8 cellular contexts compared by ENCODE assay signal in genomic region chr3:23762214-23763039, GRCh38. TPM values are rescaled to one million over a fixed set of nuclear protein-coding genes. Genes with fewer than 3 reads are reported as not detected.
DNase-seq lines count a peak whose midpoint lies in the region; ATAC-seq and TF ChIP-seq lines count a peak whose summit lies in the region.

No MANE protein-coding gene starts in this region.

- 53 to 61% methylated on average over 11 of the region's 11 CpGs for WGBS in testis, 2 donors

- H3K9ac ChIP-seq in duodenal mucosa (ENCODE audit: low read depth in 1 of 2, low read length in 2 of 2) = no peak overlapping the region

- no peak for TF ChIP-seq POLR2A in testis (IDR thresholded peaks at IDR 0.05)

- H3K4me3 ChIP-seq in ACC112 (ENCODE audit: low read depth, low read length) (peak overlapping the region; percentile 74), duodenal mucosa (ENCODE audit: low read depth in 1 of 2, low read length in 2 of 2) (peak overlapping the region; percentile 28 to 38), testis (peak overlapping the region in 1 of 2 donors; percentile 1)

- no peaks in the 10 kb centered on the region for H3K9me3 ChIP-seq in duodenal mucosa (ENCODE audit: control insufficient read depth in 1 of 2, low read length in 2 of 2)
- no peaks in the 10 kb centered on the region for H3K9me3 ChIP-seq in testis

- intact Hi-C loops in testis (cut with DNase I; ENCODE audit: low total_unique reads) = no loop called here

- H3K36me3 ChIP-seq in ACC112 (ENCODE audit: insufficient read depth, low read length) (no peaks in the 10 kb centered on the region), duodenal mucosa (ENCODE audit: control insufficient read depth in 1 of 2, insufficient read depth in 2 of 2, low read length in 2 of 2) (no peaks in the 10 kb centered on the region), testis (ENCODE audit: low read depth, missing control alignments) (no peaks in the 10 kb centered on the region)

- peaks cover 11% of the 10 kb centered on the region for H3K4me1 ChIP-seq in ACC112 (ENCODE audit: control insufficient read depth, insufficient read depth, low read length, unreplicated experiment)
- H3K4me1 ChIP-seq in duodenal mucosa (ENCODE audit: control insufficient read depth in 1 of 2, insufficient read depth in 2 of 2, low read length in 2 of 2) = peaks cover 0 to 6% of the 10 kb centered on the region in 2 donors
- H3K4me1 ChIP-seq in testis = peaks cover 2% of the 10 kb centered on the region

- H3K27ac ChIP-seq in ACC112 (ENCODE audit: low read depth, low read length) (no peak overlapping the region), duodenal mucosa (ENCODE audit: low read depth, low read length) (no peak overlapping the region), testis (peak overlapping the region; percentile 69 to 79)

- H2AFZ ChIP-seq in ACC112 (ENCODE audit: low read length, unreplicated experiment) = peak overlapping the region; percentile 95

- H3K79me2 ChIP-seq in ACC112 (ENCODE audit: control insufficient read depth, insufficient read depth, low read length, unreplicated experiment) = no peaks in the 10 kb centered on the region

- ATAC-seq in GM19035 (IDR thresholded peaks at IDR 0.05; ENCODE audit: unreplicated experiment) (peak; percentile 86), HG03095 (IDR thresholded peaks at IDR 0.05; ENCODE audit: unreplicated experiment) (peak; percentile 76)

- H3K27me3 ChIP-seq in ACC112 (ENCODE audit: insufficient read depth, low read length) (no peaks in the 10 kb centered on the region), duodenal mucosa (ENCODE audit: control insufficient read depth in 1 of 2, insufficient read depth in 2 of 2, low read length in 2 of 2) (no peaks in the 10 kb centered on the region), testis (no peaks in the 10 kb centered on the region)

- DNase-seq in testis (no peak), DMS53 treated with DMSO at 0.1 percent for 48 hours (lab: John Stamatoyannopoulos, UW; ENCODE audit: unreplicated experiment) (no peak), NCI-H510A treated with DMSO at 0.1 percent for 48 hours (lab: John Stamatoyannopoulos, UW) (no peak), NCI-H1694 treated with DMSO at 0.1 percent for 48 hours (lab: John Stamatoyannopoulos, UW) (no peak)

- TF ChIP-seq CTCF in testis (IDR thresholded peaks at IDR 0.05) = no peak

RNA-seq across cellular contexts. Expression of gene UBE2E1, which starts 43.3 kb away (rescaled TPM):
- total RNA-seq in testis = 10 to 100 TPM; 68.7 to 82.2 TPM
- 89.5 TPM for polyA plus RNA-seq in testis (ENCODE audit: insufficient read depth, low read depth, low replicate concordance)

Comparison
In these comparisons a context has a peak if more than half of its experiments do, and no peak if none do; other contexts are left out.
1. H3K27ac ChIP-seq: peak in testis (2 of 2); none in ACC112 (single experiment) and duodenal mucosa (single experiment).